ENCODE assay signal across 22 cellular contexts in genomic region chr16:4450921-4451619, GRCh38. TPM values are rescaled to one million over a fixed set of nuclear protein-coding genes. Genes with fewer than 3 reads are reported as not detected.
DNase-seq lines count a peak whose midpoint lies in the region; ATAC-seq, FAIRE-seq and TF ChIP-seq lines count a peak whose summit lies in the region.
"Had no signal": no experiment of that assay in that cellular context is flagged by ENCODE, and none has a peak within 500 bp of the region (broad histone marks: within the 10 kb centered on the region; RNA-seq: fewer than 3 reads in every experiment).

No MANE protein-coding gene starts in this region.

- peaks cover 0 to 6% of the 10 kb centered on the region in 2 experiments; a peak in 1 of 5 replicates for H3K4me1 ChIP-seq in K562 (replicated peaks in 1 of 2; ENCODE audit: control insufficient read depth in 2 of 2, insufficient read depth in 2 of 2, low read length in 2 of 2)

- in situ Hi-C loops in K562 (cut with MboI): no loop called here

- peaks cover 92% of the 10 kb centered on the region; the same call in 2 of the 3 replicates for H3K36me3 ChIP-seq in K562 (ENCODE audit: control insufficient read depth, insufficient read depth, low read length)

- intact Hi-C loops in K562 (cut with micrococcal nuclease): no loop called here

- no peaks in the 10 kb centered on the region for H4K20me1 ChIP-seq in K562 (replicated peaks; ENCODE audit: control insufficient read depth, insufficient read depth, low read length)

- no peaks in the 10 kb centered on the region for H3K9me3 Mint-ChIP-seq in nephron

- no peak overlapping the region for H3K4me2 ChIP-seq in K562 (ENCODE audit: insufficient read depth, low read length)

- H3K4me3 Mint-ChIP-seq in nephron: no peak overlapping the region
- H3K4me3 Mint-ChIP-seq: immature natural killer cell had no signal

- peak overlapping the region; percentile 53 to 73 (median 58) for H3K27ac Mint-ChIP-seq in nephron
- H3K27ac Mint-ChIP-seq: immature natural killer cell had no signal

- H3K79me2 ChIP-seq in K562 (ENCODE audit: control insufficient read depth, insufficient read depth, low read length): no peaks in the 10 kb centered on the region

- DNase-seq in D721Med (ENCODE audit: insufficient read length, low spot score) (peak; percentile 37), NCI-H2107 (lab: John Stamatoyannopoulos, UW) (peak; percentile 63), K562 (ENCODE audit: extremely low read depth in 1 of 4, low spot score in 3 of 4) (no peak), AML-193 (lab: John Stamatoyannopoulos, UW) (no peak), GM03348 (ENCODE audit: low spot score) (no peak)
- DNase-seq: activated CD4-positive, alpha-beta T cell treated with anti-CD3 and anti-CD28 coated beads for 48 hours; activated CD8-positive, alpha-beta memory T cell treated with anti-CD3 and anti-CD28 coated beads, Interleukin-2, amount 50 U/mL, for 48 hours; activated gamma-delta T cell; cerebellar nuclear complex; effector CD8-positive, alpha-beta T cell; immature natural killer cell; NCI-H226; NK-92 treated with Interleukin-12 subunit alpha and Interleukin-12 subunit beta, amount 100 ng/mL, for 24 hours; right cardiac atrium; stimulated activated naive CD4-positive, alpha-beta T cell treated with Interleukin-2 at 50 U/mL for 16 hours; trophoblast cell had no signal

- H3K9me3 ChIP-seq in K562 (replicated peaks; ENCODE audit: control insufficient read depth, insufficient read depth, low read depth, low read length): no peaks in the 10 kb centered on the region

- FAIRE-seq in D721Med (lab: Jason Lieb, UNC) (no peak), K562 (lab: Jason Lieb, UNC) (no peak)
- FAIRE-seq: G401.6, GM19239, H54, HepG2 had no signal

- no peaks in the 10 kb centered on the region for H3K27me3 Mint-ChIP-seq in nephron (ENCODE audit: low read depth)

- no peak overlapping the region for H3K4me3 ChIP-seq in K562

- WGBS in K562 (ENCODE audit: insufficient coverage, low coverage, missing lambda C conversion rate): 64% methylated on average over 15 of the region's 15 CpGs

- H3K27ac ChIP-seq in K562 (ENCODE audit: extremely low read depth, low read depth, low read length): peak overlapping the region; percentile 54; the same call in 1 of the 3 replicates

- TF ChIP-seq POLR2A in K562 (conservative IDR thresholded peaks at IDR 0.05): no peak

- H3K4me1 Mint-ChIP-seq in nephron: peaks cover 26% of the 10 kb centered on the region
- H3K4me1 Mint-ChIP-seq: immature natural killer cell had no signal

- 0 out of 4 replicates have a peak, but pooled peaks of 1 of the 2 experiments have one; percentile 18 for TF ChIP-seq RAD21 in K562 (CRISPR knock-in tag; conservative IDR thresholded peaks at IDR 0.05 in 1 of 2, IDR thresholded peaks at IDR 0.05 in 1 of 2)

- TF ChIP-seq EP300 in K562 (IDR thresholded peaks at IDR 0.05; ENCODE audit: low read length): peak; percentile 39; the same call in 1 of the 2 replicates

- no peaks in the 10 kb centered on the region for H3K9me1 ChIP-seq in K562 (ENCODE audit: control insufficient read depth, insufficient read depth, low read length)

- POLR2A ChIA-PET in K562 (lab: Yijun Ruan, JAX): interaction anchor here (0.9 to 4.0 kb wide), 6 partner anchors 8 to 18 kb away, joined by 3 to 31 read pairs (median 4); no protein-coding TSS in a partner anchor

- H3K36me3 Mint-ChIP-seq in nephron (ENCODE audit: low read depth): peaks cover 54% of the 10 kb centered on the region

- H2AFZ ChIP-seq in K562 (ENCODE audit: low read depth, low read length): no peak overlapping the region

- BruUV-seq in K562 (replicated peaks; lab: Mats Ljungman, UMichigan): no TSS peak

- no peaks in the 10 kb centered on the region for H3K27me3 ChIP-seq in K562 (ENCODE audit: control insufficient read depth in 2 of 2, insufficient read depth in 2 of 2, low read length in 2 of 2)

- ATAC-seq in K562: peak; percentile 85
- no peak for ATAC-seq in HG03095 (IDR thresholded peaks at IDR 0.05; ENCODE audit: unreplicated experiment)
- ATAC-seq: HepG2, right cardiac atrium had no signal

- CTCF ChIA-PET in K562 (lab: Yijun Ruan, JAX; ENCODE audit: low intra/inter-chr PET ratio): no interaction called here

- TF ChIP-seq CTCF in D721Med (IDR thresholded peaks at IDR 0.05; ENCODE audit: insufficient read depth, missing control alignments) (no peak), K562 (IDR thresholded peaks at IDR 0.05 in 2 of 3, conservative IDR thresholded peaks at IDR 0.05 in 1 of 3; ENCODE audit: insufficient read depth in 2 of 3, low read depth in 1 of 3, low read length in 3 of 3) (no peak), nephron (IDR thresholded peaks at IDR 0.05; ENCODE audit: unreplicated experiment in 3 of 3) (no peak)

- peak overlapping the region in 1 of 2 experiments; percentile 61; a peak in 1 of 4 replicates for H3K9ac ChIP-seq in K562 (ENCODE audit: insufficient read depth in 1 of 2, low read depth in 2 of 2, low read length in 2 of 2)

RNA-seq across cellular contexts. Expression of gene NMRAL1, which starts 23.4 kb away (rescaled TPM):
- total RNA-seq in K562 (2011; cell fraction: chromatin; rRNA removed; ENCODE audit: low replicate concordance): 43.9 and 112 TPM in 2 replicates
- total RNA-seq in K562 (2011; cell fraction: nucleolus; rRNA removed): 97.0 and 99.2 TPM in 2 replicates
- total RNA-seq in K562 (2011; cell fraction: nucleoplasm; rRNA removed): 59.2 and 66.6 TPM in 2 replicates
- total RNA-seq in K562 (2014; rRNA removed): 111 and 116 TPM in 2 replicates
- total RNA-seq in K562 (2014; rRNA removed; fragmentation: Illumina TruSeq; extraction: Trizol): 22.7 and 31.4 TPM in 2 replicates
- 62.5 and 66.7 TPM in 2 replicates for total RNA-seq in K562 (2015; rRNA removed; fragmentation: Illumina TruSeq; extraction: Trizol)
- 84.1 and 93.6 TPM in 2 replicates for total RNA-seq in K562 (2021)
- polyA plus RNA-seq in K562 (2011; rRNA removed): 51.1 and 59.7 TPM in 2 replicates
- polyA plus RNA-seq in K562 (2011; cell fraction: cytosol; rRNA removed): 105 and 154 TPM in 2 replicates
- polyA plus RNA-seq in K562 (2011; cell fraction: nucleus; rRNA removed): 56.5 and 83.6 TPM in 2 replicates
- polyA plus RNA-seq in K562 (2012): 64.0 and 95.8 TPM in 2 replicates
- polyA plus RNA-seq in K562 (2014; fragmentation: Illumina TruSeq; extraction: Trizol): 63.2 and 88.3 TPM in 2 replicates
- 10 to 100 TPM in 1 of 2 experiments, 1 to 10 TPM in 1; 6.3 to 16.8 TPM for polyA plus RNA-seq in K562 (2014; fragmentation: Nextera tagmentation; extraction: Ambion mirVana)
- 83.9 and 90.2 TPM in 2 replicates for polyA plus RNA-seq in K562 (2014; rRNA removed)
- polyA minus RNA-seq in K562 (2011; rRNA and poly(A)+ RNA removed): 37.2 and 42.5 TPM in 2 replicates
- polyA minus RNA-seq in K562 (2011; cell fraction: cytosol; rRNA and poly(A)+ RNA removed): 39.4 and 52.3 TPM in 2 replicates
- 24.5 and 26.7 TPM in 2 replicates for polyA minus RNA-seq in K562 (2011; cell fraction: nucleus; rRNA and poly(A)+ RNA removed)

RNA-seq across cellular contexts. Expression of gene HMOX2, which starts 25.1 kb away (rescaled TPM):
- total RNA-seq in K562 (2011; cell fraction: chromatin; rRNA removed; ENCODE audit: low replicate concordance): 31.3 and 64.7 TPM in 2 replicates
- total RNA-seq in K562 (2011; cell fraction: nucleolus; rRNA removed): 39.3 and 41.4 TPM in 2 replicates
- total RNA-seq in K562 (2011; cell fraction: nucleoplasm; rRNA removed): 40.9 and 52.2 TPM in 2 replicates
- total RNA-seq in K562 (2014; rRNA removed): 78.6 and 84.7 TPM in 2 replicates
- total RNA-seq in K562 (2014; rRNA removed; fragmentation: Illumina TruSeq; extraction: Trizol): 43.9 and 50.4 TPM in 2 replicates
- total RNA-seq in K562 (2015; rRNA removed; fragmentation: Illumina TruSeq; extraction: Trizol): 60.0 and 66.7 TPM in 2 replicates
- total RNA-seq in K562 (2021): 57.4 and 63.9 TPM in 2 replicates
- 55.5 and 55.8 TPM in 2 replicates for polyA plus RNA-seq in K562 (2011; rRNA removed)
- polyA plus RNA-seq in K562 (2011; cell fraction: cytosol; rRNA removed): 47.4 and 72.1 TPM in 2 replicates
- polyA plus RNA-seq in K562 (2011; cell fraction: nucleus; rRNA removed): 28.3 and 31.1 TPM in 2 replicates
- polyA plus RNA-seq in K562 (2012): 55.2 and 61.7 TPM in 2 replicates
- polyA plus RNA-seq in K562 (2014; fragmentation: Illumina TruSeq; extraction: Trizol): 62.8 and 71.3 TPM in 2 replicates
- 10 to 100 TPM; 26.8 to 46.3 TPM for polyA plus RNA-seq in K562 (2014; fragmentation: Nextera tagmentation; extraction: Ambion mirVana)
- 87.4 and 88.1 TPM in 2 replicates for polyA plus RNA-seq in K562 (2014; rRNA removed)
- 43.3 and 52.3 TPM in 2 replicates for polyA minus RNA-seq in K562 (2011; rRNA and poly(A)+ RNA removed)
- 16.7 and 17.6 TPM in 2 replicates for polyA minus RNA-seq in K562 (2011; cell fraction: cytosol; rRNA and poly(A)+ RNA removed)
- polyA minus RNA-seq in K562 (2011; cell fraction: nucleus; rRNA and poly(A)+ RNA removed): 13.6 and 15.0 TPM in 2 replicates

RNA-seq across cellular contexts. Expression of gene DNAJA3, which starts 25.4 kb away (rescaled TPM):
- 136 and 226 TPM in 2 replicates for total RNA-seq in K562 (2011; cell fraction: chromatin; rRNA removed; ENCODE audit: low replicate concordance)
- 126 and 149 TPM in 2 replicates for total RNA-seq in K562 (2011; cell fraction: nucleolus; rRNA removed)
- 142 and 159 TPM in 2 replicates for total RNA-seq in K562 (2011; cell fraction: nucleoplasm; rRNA removed)
- total RNA-seq in K562 (2014; rRNA removed) (105 and 143 TPM in 2 replicates), K562 (2014; rRNA removed; fragmentation: Illumina TruSeq; extraction: Trizol) (59.6 and 64.7 TPM in 2 replicates), K562 (2015; rRNA removed; fragmentation: Illumina TruSeq; extraction: Trizol) (77.0 and 78.4 TPM in 2 replicates), K562 (2021) (86.1 and 86.6 TPM in 2 replicates)
- polyA plus RNA-seq in K562 (2011; rRNA removed) (67.0 and 79.0 TPM in 2 replicates), K562 (2014; fragmentation: Illumina TruSeq; extraction: Trizol) (80.0 and 88.3 TPM in 2 replicates), K562 (2014; fragmentation: Nextera tagmentation; extraction: Ambion mirVana) (10 to 100 TPM in 1 of 2 experiments, 1 to 10 TPM in 1; 8.1 to 14.1 TPM), K562 (2014; rRNA removed) (91.2 and 121 TPM in 2 replicates)
- 67.8 and 77.0 TPM in 2 replicates for polyA plus RNA-seq in K562 (2011; cell fraction: cytosol; rRNA removed)
- 144 and 165 TPM in 2 replicates for polyA plus RNA-seq in K562 (2011; cell fraction: nucleus; rRNA removed)
- polyA plus RNA-seq in K562 (2012): 62.5 and 74.7 TPM in 2 replicates
- 40.6 and 53.4 TPM in 2 replicates for polyA minus RNA-seq in K562 (2011; rRNA and poly(A)+ RNA removed)
- polyA minus RNA-seq in K562 (2011; cell fraction: cytosol; rRNA and poly(A)+ RNA removed): 33.4 and 38.2 TPM in 2 replicates
- polyA minus RNA-seq in K562 (2011; cell fraction: nucleus; rRNA and poly(A)+ RNA removed): 41.6 and 64.8 TPM in 2 replicates

RNA-seq across cellular contexts. Expression of gene CORO7, which starts 34.7 kb away (rescaled TPM):
- total RNA-seq in K562 (2011; cell fraction: chromatin; rRNA removed; ENCODE audit: low replicate concordance): 91.2 and 301 TPM in 2 replicates
- total RNA-seq in K562 (2011; cell fraction: nucleolus; rRNA removed): 159 and 160 TPM in 2 replicates
- total RNA-seq in K562 (2011; cell fraction: nucleoplasm; rRNA removed): 112 and 116 TPM in 2 replicates
- 30.5 and 37.8 TPM in 2 replicates for total RNA-seq in K562 (2014; rRNA removed)
- total RNA-seq in K562 (2014; rRNA removed; fragmentation: Illumina TruSeq; extraction: Trizol): 6.9 and 8.5 TPM in 2 replicates
- 18.7 and 21.0 TPM in 2 replicates for total RNA-seq in K562 (2015; rRNA removed; fragmentation: Illumina TruSeq; extraction: Trizol)
- 67.0 and 77.2 TPM in 2 replicates for total RNA-seq in K562 (2021)
- polyA plus RNA-seq in K562 (2011; rRNA removed): 15.4 and 35.9 TPM in 2 replicates
- 17.5 and 26.3 TPM in 2 replicates for polyA plus RNA-seq in K562 (2011; cell fraction: cytosol; rRNA removed)
- polyA plus RNA-seq in K562 (2011; cell fraction: nucleus; rRNA removed): 184 and 367 TPM in 2 replicates
- polyA plus RNA-seq in K562 (2012): 31.1 and 80.3 TPM in 2 replicates
- polyA plus RNA-seq in K562 (2014; fragmentation: Illumina TruSeq; extraction: Trizol): 21.6 and 29.6 TPM in 2 replicates
- polyA plus RNA-seq in K562 (2014; fragmentation: Nextera tagmentation; extraction: Ambion mirVana): under 1 TPM; 0.45 to 0.51 TPM
- 54.1 and 63.1 TPM in 2 replicates for polyA plus RNA-seq in K562 (2014; rRNA removed)
- 11.1 and 17.7 TPM in 2 replicates for polyA minus RNA-seq in K562 (2011; rRNA and poly(A)+ RNA removed)
- 33.7 and 44.1 TPM in 2 replicates for polyA minus RNA-seq in K562 (2011; cell fraction: cytosol; rRNA and poly(A)+ RNA removed)
- polyA minus RNA-seq in K562 (2011; cell fraction: nucleus; rRNA and poly(A)+ RNA removed): 52.4 and 63.5 TPM in 2 replicates

Comparison
In these comparisons a context has a peak if more than half of its experiments do, and no peak if none do; other contexts are left out.
1. DNase-seq: peak in D721Med (single experiment) and NCI-H2107 (single experiment); none in K562 (0 of 4), AML-193 (0 of 2) and GM03348 (single experiment).